1 cellular context compared by ENCODE assay signal in the genomic region with DNA sequence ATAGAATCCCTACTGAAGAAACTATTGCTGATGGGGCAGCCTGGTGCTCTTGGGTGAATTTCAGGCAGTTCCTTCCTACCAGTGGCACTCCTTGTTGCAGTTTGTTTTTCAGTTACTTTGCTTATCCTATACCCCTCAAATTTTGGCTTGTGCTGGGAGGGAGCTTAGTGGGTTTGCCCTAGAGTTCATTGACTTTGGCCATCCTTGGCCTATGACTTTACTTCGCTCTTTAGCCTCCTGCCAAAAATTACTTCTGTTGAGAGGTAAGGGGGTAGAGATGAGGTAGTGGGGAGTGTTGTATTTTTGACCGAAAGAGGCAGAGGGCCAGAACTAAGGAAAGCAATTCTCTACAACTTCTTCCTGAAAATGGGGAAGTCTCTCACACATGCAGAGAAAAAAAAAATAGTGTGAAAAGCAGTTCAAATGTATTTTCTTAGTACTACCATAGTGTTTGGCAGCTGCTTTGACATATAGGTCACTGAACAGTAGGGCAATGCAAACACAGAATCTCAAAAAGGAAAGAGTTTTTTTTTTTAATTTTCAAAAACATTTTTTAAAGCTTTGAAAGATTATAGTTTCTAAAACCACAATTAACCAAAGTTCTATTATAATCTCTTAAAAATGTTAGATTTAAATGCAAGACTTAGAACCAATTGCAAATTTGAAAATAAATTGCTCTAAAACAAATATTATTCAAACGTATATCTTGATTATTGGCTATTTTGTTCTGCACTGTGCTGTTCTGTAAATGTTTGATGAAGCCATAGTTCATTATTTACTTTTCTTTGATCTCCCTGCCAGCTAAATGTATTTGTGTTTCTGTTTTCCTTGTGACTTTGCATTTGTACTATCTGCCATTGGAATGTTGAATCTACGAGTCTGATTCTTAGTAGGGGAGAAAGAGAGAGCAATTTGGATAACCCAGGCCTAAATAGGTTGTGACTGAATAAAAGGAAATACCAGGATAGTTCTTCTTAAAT.
TF ChIP-seq lines count a peak whose summit lies in the region.

No MANE protein-coding gene starts in this region.

TF ChIP-seq in HepG2, 621 proteins besides CTCF, POLR2A, EP300 and RAD21 (continued from another document and continues in another):
- TF ChIP-seq, protein P1, sequence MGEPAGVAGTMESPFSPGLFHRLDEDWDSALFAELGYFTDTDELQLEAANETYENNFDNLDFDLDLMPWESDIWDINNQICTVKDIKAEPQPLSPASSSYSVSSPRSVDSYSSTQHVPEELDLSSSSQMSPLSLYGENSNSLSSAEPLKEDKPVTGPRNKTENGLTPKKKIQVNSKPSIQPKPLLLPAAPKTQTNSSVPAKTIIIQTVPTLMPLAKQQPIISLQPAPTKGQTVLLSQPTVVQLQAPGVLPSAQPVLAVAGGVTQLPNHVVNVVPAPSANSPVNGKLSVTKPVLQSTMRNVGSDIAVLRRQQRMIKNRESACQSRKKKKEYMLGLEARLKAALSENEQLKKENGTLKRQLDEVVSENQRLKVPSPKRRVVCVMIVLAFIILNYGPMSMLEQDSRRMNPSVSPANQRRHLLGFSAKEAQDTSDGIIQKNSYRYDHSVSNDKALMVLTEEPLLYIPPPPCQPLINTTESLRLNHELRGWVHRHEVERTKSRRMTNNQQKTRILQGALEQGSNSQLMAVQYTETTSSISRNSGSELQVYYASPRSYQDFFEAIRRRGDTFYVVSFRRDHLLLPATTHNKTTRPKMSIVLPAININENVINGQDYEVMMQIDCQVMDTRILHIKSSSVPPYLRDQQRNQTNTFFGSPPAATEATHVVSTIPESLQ (CRISPR knock-in tag; conservative IDR thresholded peaks at IDR 0.05) = no peak
- TF ChIP-seq, protein P2, sequence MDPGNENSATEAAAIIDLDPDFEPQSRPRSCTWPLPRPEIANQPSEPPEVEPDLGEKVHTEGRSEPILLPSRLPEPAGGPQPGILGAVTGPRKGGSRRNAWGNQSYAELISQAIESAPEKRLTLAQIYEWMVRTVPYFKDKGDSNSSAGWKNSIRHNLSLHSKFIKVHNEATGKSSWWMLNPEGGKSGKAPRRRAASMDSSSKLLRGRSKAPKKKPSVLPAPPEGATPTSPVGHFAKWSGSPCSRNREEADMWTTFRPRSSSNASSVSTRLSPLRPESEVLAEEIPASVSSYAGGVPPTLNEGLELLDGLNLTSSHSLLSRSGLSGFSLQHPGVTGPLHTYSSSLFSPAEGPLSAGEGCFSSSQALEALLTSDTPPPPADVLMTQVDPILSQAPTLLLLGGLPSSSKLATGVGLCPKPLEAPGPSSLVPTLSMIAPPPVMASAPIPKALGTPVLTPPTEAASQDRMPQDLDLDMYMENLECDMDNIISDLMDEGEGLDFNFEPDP (CRISPR knock-in tag; conservative IDR thresholded peaks at IDR 0.05) = no peak
- TF ChIP-seq, protein P3, sequence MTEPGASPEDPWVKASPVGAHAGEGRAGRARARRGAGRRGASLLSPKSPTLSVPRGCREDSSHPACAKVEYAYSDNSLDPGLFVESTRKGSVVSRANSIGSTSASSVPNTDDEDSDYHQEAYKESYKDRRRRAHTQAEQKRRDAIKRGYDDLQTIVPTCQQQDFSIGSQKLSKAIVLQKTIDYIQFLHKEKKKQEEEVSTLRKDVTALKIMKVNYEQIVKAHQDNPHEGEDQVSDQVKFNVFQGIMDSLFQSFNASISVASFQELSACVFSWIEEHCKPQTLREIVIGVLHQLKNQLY (CRISPR knock-in tag; IDR thresholded peaks at IDR 0.05) = no peak
- TF ChIP-seq NFYB (CRISPR knock-in tag; IDR thresholded peaks at IDR 0.05) (no peak), CREB1 (IDR thresholded peaks at IDR 0.05) (no peak), CREB1 (CRISPR knock-in tag; IDR thresholded peaks at IDR 0.05) (no peak), BCL6 (CRISPR knock-in tag; IDR thresholded peaks at IDR 0.05) (peak; percentile 74), MXD4 (CRISPR knock-in tag; IDR thresholded peaks at IDR 0.05) (no peak), NFE2L2 (IDR thresholded peaks at IDR 0.05; ENCODE audit: low read length) (peak; percentile 83), SIX4 (CRISPR knock-in tag; IDR thresholded peaks at IDR 0.05) (no peak), SRSF9 (IDR thresholded peaks at IDR 0.05; ENCODE audit: borderline replicate concordance, insufficient read depth, low read depth, low read length, poor library complexity, severe bottlenecking) (no peak), SIN3A (IDR thresholded peaks at IDR 0.05; ENCODE audit: borderline replicate concordance, low read depth, low read length) (no peak), POLR2AphosphoS2 (IDR thresholded peaks at IDR 0.05; ENCODE audit: low read depth, low read length) (no peak), ZNF788 (CRISPR knock-in tag; IDR thresholded peaks at IDR 0.05; ENCODE audit: borderline replicate concordance) (no peak), KDM2A (CRISPR knock-in tag; IDR thresholded peaks at IDR 0.05; ENCODE audit: borderline replicate concordance, low read depth) (no peak), TSC22D2 (CRISPR knock-in tag; IDR thresholded peaks at IDR 0.05; ENCODE audit: borderline replicate concordance) (no peak), MTA3 (CRISPR knock-in tag; IDR thresholded peaks at IDR 0.05) (no peak), ZNF569 (CRISPR knock-in tag; IDR thresholded peaks at IDR 0.05; ENCODE audit: borderline replicate concordance) (no peak), PAWR (CRISPR knock-in tag; IDR thresholded peaks at IDR 0.05; ENCODE audit: borderline replicate concordance) (no peak), IKZF1 (IDR thresholded peaks at IDR 0.05) (no peak), DNMT3B (CRISPR knock-in tag; conservative IDR thresholded peaks at IDR 0.05) (no peak), RNF2 (conservative IDR thresholded peaks at IDR 0.05; ENCODE audit: low read depth) (no peak), ZNF747 (CRISPR knock-in tag; IDR thresholded peaks at IDR 0.05; ENCODE audit: borderline replicate concordance) (no peak), ZNF350 (CRISPR knock-in tag; IDR thresholded peaks at IDR 0.05; ENCODE audit: borderline replicate concordance, low read depth) (no peak)
- TF ChIP-seq, protein P4, sequence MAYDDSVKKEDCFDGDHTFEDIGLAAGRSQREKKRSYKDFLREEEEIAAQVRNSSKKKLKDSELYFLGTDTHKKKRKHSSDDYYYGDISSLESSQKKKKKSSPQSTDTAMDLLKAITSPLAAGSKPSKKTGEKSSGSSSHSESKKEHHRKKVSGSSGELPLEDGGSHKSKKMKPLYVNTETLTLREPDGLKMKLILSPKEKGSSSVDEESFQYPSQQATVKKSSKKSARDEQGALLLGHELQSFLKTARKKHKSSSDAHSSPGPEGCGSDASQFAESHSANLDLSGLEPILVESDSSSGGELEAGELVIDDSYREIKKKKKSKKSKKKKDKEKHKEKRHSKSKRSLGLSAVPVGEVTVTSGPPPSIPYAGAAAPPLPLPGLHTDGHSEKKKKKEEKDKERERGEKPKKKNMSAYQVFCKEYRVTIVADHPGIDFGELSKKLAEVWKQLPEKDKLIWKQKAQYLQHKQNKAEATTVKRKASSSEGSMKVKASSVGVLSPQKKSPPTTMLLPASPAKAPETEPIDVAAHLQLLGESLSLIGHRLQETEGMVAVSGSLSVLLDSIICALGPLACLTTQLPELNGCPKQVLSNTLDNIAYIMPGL (CRISPR knock-in tag; IDR thresholded peaks at IDR 0.05; ENCODE audit: borderline replicate concordance in 1 of 2, low read depth in 1 of 2) = no peak
- TF ChIP-seq, protein P5, sequence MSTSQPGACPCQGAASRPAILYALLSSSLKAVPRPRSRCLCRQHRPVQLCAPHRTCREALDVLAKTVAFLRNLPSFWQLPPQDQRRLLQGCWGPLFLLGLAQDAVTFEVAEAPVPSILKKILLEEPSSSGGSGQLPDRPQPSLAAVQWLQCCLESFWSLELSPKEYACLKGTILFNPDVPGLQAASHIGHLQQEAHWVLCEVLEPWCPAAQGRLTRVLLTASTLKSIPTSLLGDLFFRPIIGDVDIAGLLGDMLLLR (CRISPR knock-in tag; IDR thresholded peaks at IDR 0.05) = no peak
- TF ChIP-seq, protein P6, sequence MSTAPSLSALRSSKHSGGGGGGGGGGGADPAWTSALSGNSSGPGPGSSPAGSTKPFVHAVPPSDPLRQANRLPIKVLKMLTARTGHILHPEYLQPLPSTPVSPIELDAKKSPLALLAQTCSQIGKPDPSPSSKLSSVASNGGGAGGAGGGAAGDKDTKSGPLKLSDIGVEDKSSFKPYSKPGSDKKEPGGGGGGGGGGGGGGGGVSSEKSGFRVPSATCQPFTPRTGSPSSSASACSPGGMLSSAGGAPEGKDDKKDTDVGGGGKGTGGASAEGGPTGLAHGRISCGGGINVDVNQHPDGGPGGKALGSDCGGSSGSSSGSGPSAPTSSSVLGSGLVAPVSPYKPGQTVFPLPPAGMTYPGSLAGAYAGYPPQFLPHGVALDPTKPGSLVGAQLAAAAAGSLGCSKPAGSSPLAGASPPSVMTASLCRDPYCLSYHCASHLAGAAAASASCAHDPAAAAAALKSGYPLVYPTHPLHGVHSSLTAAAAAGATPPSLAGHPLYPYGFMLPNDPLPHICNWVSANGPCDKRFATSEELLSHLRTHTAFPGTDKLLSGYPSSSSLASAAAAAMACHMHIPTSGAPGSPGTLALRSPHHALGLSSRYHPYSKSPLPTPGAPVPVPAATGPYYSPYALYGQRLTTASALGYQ (CRISPR knock-in tag; IDR thresholded peaks at IDR 0.05) = peak; percentile 90
- TF ChIP-seq, protein P7, sequence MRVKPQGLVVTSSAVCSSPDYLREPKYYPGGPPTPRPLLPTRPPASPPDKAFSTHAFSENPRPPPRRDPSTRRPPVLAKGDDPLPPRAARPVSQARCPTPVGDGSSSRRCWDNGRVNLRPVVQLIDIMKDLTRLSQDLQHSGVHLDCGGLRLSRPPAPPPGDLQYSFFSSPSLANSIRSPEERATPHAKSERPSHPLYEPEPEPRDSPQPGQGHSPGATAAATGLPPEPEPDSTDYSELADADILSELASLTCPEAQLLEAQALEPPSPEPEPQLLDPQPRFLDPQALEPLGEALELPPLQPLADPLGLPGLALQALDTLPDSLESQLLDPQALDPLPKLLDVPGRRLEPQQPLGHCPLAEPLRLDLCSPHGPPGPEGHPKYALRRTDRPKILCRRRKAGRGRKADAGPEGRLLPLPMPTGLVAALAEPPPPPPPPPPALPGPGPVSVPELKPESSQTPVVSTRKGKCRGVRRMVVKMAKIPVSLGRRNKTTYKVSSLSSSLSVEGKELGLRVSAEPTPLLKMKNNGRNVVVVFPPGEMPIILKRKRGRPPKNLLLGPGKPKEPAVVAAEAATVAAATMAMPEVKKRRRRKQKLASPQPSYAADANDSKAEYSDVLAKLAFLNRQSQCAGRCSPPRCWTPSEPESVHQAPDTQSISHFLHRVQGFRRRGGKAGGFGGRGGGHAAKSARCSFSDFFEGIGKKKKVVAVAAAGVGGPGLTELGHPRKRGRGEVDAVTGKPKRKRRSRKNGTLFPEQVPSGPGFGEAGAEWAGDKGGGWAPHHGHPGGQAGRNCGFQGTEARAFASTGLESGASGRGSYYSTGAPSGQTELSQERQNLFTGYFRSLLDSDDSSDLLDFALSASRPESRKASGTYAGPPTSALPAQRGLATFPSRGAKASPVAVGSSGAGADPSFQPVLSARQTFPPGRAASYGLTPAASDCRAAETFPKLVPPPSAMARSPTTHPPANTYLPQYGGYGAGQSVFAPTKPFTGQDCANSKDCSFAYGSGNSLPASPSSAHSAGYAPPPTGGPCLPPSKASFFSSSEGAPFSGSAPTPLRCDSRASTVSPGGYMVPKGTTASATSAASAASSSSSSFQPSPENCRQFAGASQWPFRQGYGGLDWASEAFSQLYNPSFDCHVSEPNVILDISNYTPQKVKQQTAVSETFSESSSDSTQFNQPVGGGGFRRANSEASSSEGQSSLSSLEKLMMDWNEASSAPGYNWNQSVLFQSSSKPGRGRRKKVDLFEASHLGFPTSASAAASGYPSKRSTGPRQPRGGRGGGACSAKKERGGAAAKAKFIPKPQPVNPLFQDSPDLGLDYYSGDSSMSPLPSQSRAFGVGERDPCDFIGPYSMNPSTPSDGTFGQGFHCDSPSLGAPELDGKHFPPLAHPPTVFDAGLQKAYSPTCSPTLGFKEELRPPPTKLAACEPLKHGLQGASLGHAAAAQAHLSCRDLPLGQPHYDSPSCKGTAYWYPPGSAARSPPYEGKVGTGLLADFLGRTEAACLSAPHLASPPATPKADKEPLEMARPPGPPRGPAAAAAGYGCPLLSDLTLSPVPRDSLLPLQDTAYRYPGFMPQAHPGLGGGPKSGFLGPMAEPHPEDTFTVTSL (CRISPR knock-in tag; IDR thresholded peaks at IDR 0.05; ENCODE audit: borderline replicate concordance) = peak; percentile 72; the same call in 1 of the 2 replicates
- TF ChIP-seq, protein P8, sequence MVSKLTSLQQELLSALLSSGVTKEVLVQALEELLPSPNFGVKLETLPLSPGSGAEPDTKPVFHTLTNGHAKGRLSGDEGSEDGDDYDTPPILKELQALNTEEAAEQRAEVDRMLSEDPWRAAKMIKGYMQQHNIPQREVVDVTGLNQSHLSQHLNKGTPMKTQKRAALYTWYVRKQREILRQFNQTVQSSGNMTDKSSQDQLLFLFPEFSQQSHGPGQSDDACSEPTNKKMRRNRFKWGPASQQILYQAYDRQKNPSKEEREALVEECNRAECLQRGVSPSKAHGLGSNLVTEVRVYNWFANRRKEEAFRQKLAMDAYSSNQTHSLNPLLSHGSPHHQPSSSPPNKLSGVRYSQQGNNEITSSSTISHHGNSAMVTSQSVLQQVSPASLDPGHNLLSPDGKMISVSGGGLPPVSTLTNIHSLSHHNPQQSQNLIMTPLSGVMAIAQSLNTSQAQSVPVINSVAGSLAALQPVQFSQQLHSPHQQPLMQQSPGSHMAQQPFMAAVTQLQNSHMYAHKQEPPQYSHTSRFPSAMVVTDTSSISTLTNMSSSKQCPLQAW (CRISPR knock-in tag; IDR thresholded peaks at IDR 0.05) = no peak
- TF ChIP-seq, protein P9, sequence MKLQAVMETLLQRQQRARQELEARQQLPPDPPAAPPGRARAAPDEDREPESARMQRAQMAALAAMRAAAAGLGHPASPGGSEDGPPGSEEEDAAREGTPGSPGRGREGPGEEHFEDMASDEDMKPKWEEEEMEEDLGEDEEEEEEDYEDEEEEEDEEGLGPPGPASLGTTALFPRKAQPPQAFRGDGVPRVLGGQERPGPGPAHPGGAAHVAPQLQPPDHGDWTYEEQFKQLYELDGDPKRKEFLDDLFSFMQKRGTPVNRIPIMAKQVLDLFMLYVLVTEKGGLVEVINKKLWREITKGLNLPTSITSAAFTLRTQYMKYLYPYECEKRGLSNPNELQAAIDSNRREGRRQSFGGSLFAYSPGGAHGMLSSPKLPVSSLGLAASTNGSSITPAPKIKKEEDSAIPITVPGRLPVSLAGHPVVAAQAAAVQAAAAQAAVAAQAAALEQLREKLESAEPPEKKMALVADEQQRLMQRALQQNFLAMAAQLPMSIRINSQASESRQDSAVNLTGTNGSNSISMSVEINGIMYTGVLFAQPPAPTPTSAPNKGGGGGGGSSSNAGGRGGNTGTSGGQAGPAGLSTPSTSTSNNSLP (IDR thresholded peaks at IDR 0.05; ENCODE audit: low read depth, low read length) = peak; percentile 96
- TF ChIP-seq, protein P10, sequence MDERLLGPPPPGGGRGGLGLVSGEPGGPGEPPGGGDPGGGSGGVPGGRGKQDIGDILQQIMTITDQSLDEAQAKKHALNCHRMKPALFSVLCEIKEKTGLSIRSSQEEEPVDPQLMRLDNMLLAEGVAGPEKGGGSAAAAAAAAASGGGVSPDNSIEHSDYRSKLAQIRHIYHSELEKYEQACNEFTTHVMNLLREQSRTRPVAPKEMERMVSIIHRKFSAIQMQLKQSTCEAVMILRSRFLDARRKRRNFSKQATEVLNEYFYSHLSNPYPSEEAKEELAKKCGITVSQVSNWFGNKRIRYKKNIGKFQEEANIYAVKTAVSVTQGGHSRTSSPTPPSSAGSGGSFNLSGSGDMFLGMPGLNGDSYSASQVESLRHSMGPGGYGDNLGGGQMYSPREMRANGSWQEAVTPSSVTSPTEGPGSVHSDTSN (CRISPR knock-in tag; IDR thresholded peaks at IDR 0.05) = no peak
- TF ChIP-seq, protein P11, sequence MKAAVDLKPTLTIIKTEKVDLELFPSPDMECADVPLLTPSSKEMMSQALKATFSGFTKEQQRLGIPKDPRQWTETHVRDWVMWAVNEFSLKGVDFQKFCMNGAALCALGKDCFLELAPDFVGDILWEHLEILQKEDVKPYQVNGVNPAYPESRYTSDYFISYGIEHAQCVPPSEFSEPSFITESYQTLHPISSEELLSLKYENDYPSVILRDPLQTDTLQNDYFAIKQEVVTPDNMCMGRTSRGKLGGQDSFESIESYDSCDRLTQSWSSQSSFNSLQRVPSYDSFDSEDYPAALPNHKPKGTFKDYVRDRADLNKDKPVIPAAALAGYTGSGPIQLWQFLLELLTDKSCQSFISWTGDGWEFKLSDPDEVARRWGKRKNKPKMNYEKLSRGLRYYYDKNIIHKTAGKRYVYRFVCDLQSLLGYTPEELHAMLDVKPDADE (CRISPR knock-in tag; IDR thresholded peaks at IDR 0.05) = no peak
